ENCODE assay signal across 1 cellular context in the genomic region with DNA sequence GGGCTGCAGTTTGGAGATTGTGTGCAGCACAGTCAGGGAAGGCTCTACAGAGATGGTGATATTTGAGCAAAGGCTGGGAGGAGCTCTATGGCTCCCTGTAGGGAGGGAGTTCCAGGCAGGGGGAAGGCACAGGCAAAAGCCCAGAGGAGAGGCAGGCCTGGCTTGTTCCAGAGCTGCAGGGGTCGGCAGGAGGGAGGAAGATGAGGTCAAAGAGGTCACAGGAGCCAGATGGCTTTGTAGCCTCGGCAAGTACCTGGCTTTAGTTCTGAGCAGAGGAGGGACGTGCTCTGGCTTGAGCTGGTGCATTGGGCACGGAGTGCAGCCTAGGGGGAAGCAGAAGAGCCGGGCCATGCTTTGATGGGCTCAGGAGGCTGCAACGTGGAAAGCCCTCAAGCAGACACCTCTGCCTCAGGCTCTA.
TF ChIP-seq lines count a peak whose summit lies in the region.

No MANE protein-coding gene starts in this region.

TF ChIP-seq in HepG2, 621 proteins besides CTCF, POLR2A, EP300 and RAD21 (continued from another document and continues in another):
- TF ChIP-seq ZNF335 (CRISPR knock-in tag; IDR thresholded peaks at IDR 0.05) (0 out of 2 replicates have a peak, but pooled peaks have one; percentile 20), HHEX (CRISPR knock-in tag; IDR thresholded peaks at IDR 0.05) (no peak), RFX5 (IDR thresholded peaks at IDR 0.05; ENCODE audit: low read depth, low read length) (no peak), ZNF224 (CRISPR knock-in tag; IDR thresholded peaks at IDR 0.05) (no peak), YEATS2 (CRISPR knock-in tag; IDR thresholded peaks at IDR 0.05; ENCODE audit: borderline replicate concordance) (no peak), ZFP90 (CRISPR knock-in tag; IDR thresholded peaks at IDR 0.05; ENCODE audit: borderline replicate concordance) (no peak), ZNF841 (CRISPR knock-in tag; IDR thresholded peaks at IDR 0.05; ENCODE audit: borderline replicate concordance) (no peak), AGO1 (IDR thresholded peaks at IDR 0.05; ENCODE audit: low read depth, low read length, poor library complexity, severe bottlenecking) (no peak), RFX3 (CRISPR knock-in tag; IDR thresholded peaks at IDR 0.05) (no peak), ZNF572 (CRISPR knock-in tag; IDR thresholded peaks at IDR 0.05) (no peak), NR3C1 (CRISPR knock-in tag; IDR thresholded peaks at IDR 0.05) (no peak), ZNF615 (CRISPR knock-in tag; IDR thresholded peaks at IDR 0.05; ENCODE audit: borderline replicate concordance) (no peak), RBM39 (IDR thresholded peaks at IDR 0.05; ENCODE audit: low read depth, low read length, poor library complexity, severe bottlenecking) (no peak), ZNF552 (CRISPR knock-in tag; IDR thresholded peaks at IDR 0.05; ENCODE audit: borderline replicate concordance) (no peak), NR2F1 (CRISPR knock-in tag; IDR thresholded peaks at IDR 0.05) (no peak), ZNF460 (CRISPR knock-in tag; IDR thresholded peaks at IDR 0.05; ENCODE audit: borderline replicate concordance) (no peak), PHB2 (IDR thresholded peaks at IDR 0.05; ENCODE audit: partially characterized antibody) (no peak), ZMYM3 (CRISPR knock-in tag; IDR thresholded peaks at IDR 0.05) (peak; percentile 41; the same call in 1 of the 2 replicates), SRSF9 (IDR thresholded peaks at IDR 0.05; ENCODE audit: borderline replicate concordance, insufficient read depth, low read depth, low read length, poor library complexity, severe bottlenecking) (no peak), FOXP1 (IDR thresholded peaks at IDR 0.05) (no peak), FOXP1 (CRISPR knock-in tag; IDR thresholded peaks at IDR 0.05) (no peak), FOXJ3 (CRISPR knock-in tag; IDR thresholded peaks at IDR 0.05; ENCODE audit: borderline replicate concordance) (no peak), ZNF234 (CRISPR knock-in tag; conservative IDR thresholded peaks at IDR 0.05) (no peak), ZNF772 (CRISPR knock-in tag; IDR thresholded peaks at IDR 0.05) (no peak), CEBPG (CRISPR knock-in tag; IDR thresholded peaks at IDR 0.05) (no peak), NCOA2 (CRISPR knock-in tag; IDR thresholded peaks at IDR 0.05) (no peak), BHLHE40 (IDR thresholded peaks at IDR 0.05; ENCODE audit: low read length) (no peak), ZSCAN25 (CRISPR knock-in tag; IDR thresholded peaks at IDR 0.05) (no peak), JDP2 (CRISPR knock-in tag; IDR thresholded peaks at IDR 0.05; ENCODE audit: borderline replicate concordance) (no peak), RBM22 (optimal IDR thresholded peaks at IDR 0.05; ENCODE audit: low read length) (no peak), NONO (IDR thresholded peaks at IDR 0.05) (no peak), NONO (CRISPR knock-in tag; conservative IDR thresholded peaks at IDR 0.05) (no peak), SAFB2 (CRISPR knock-in tag; IDR thresholded peaks at IDR 0.05; ENCODE audit: borderline replicate concordance, low read depth) (no peak), SRSF1 (optimal IDR thresholded peaks at IDR 0.05; ENCODE audit: low read depth, low read length) (no peak), SNRNP70 (IDR thresholded peaks at IDR 0.05; ENCODE audit: low read depth, low read length) (no peak)
- TF ChIP-seq, protein P1, sequence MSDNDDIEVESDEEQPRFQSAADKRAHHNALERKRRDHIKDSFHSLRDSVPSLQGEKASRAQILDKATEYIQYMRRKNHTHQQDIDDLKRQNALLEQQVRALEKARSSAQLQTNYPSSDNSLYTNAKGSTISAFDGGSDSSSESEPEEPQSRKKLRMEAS (IDR thresholded peaks at IDR 0.05), result no peak
- TF ChIP-seq, protein P2, sequence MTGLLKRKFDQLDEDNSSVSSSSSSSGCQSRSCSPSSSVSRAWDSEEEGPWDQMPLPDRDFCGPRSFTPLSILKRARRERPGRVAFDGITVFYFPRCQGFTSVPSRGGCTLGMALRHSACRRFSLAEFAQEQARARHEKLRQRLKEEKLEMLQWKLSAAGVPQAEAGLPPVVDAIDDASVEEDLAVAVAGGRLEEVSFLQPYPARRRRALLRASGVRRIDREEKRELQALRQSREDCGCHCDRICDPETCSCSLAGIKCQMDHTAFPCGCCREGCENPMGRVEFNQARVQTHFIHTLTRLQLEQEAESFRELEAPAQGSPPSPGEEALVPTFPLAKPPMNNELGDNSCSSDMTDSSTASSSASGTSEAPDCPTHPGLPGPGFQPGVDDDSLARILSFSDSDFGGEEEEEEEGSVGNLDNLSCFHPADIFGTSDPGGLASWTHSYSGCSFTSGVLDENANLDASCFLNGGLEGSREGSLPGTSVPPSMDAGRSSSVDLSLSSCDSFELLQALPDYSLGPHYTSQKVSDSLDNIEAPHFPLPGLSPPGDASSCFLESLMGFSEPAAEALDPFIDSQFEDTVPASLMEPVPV (CRISPR knock-in tag; IDR thresholded peaks at IDR 0.05), result no peak
- TF ChIP-seq, protein P3, sequence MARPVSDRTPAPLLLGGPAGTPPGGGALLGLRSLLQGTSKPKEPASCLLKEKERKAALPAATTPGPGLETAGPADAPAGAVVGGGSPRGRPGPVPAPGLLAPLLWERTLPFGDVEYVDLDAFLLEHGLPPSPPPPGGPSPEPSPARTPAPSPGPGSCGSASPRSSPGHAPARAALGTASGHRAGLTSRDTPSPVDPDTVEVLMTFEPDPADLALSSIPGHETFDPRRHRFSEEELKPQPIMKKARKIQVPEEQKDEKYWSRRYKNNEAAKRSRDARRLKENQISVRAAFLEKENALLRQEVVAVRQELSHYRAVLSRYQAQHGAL (CRISPR knock-in tag; IDR thresholded peaks at IDR 0.05; ENCODE audit: not compliant biosample characterization), result no peak
- TF ChIP-seq, protein P4, sequence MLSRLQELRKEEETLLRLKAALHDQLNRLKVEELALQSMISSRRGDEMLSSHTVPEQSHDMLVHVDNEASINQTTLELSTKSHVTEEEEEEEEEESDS (CRISPR knock-in tag; IDR thresholded peaks at IDR 0.05; ENCODE audit: borderline replicate concordance), result no peak
- TF ChIP-seq, protein P5, sequence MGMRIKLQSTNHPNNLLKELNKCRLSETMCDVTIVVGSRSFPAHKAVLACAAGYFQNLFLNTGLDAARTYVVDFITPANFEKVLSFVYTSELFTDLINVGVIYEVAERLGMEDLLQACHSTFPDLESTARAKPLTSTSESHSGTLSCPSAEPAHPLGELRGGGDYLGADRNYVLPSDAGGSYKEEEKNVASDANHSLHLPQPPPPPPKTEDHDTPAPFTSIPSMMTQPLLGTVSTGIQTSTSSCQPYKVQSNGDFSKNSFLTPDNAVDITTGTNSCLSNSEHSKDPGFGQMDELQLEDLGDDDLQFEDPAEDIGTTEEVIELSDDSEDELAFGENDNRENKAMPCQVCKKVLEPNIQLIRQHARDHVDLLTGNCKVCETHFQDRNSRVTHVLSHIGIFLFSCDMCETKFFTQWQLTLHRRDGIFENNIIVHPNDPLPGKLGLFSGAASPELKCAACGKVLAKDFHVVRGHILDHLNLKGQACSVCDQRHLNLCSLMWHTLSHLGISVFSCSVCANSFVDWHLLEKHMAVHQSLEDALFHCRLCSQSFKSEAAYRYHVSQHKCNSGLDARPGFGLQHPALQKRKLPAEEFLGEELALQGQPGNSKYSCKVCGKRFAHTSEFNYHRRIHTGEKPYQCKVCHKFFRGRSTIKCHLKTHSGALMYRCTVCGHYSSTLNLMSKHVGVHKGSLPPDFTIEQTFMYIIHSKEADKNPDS (CRISPR knock-in tag; IDR thresholded peaks at IDR 0.05), result no peak
- TF ChIP-seq, protein P6, sequence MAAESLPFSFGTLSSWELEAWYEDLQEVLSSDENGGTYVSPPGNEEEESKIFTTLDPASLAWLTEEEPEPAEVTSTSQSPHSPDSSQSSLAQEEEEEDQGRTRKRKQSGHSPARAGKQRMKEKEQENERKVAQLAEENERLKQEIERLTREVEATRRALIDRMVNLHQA (CRISPR knock-in tag; IDR thresholded peaks at IDR 0.05), result no peak
- TF ChIP-seq, protein P7, sequence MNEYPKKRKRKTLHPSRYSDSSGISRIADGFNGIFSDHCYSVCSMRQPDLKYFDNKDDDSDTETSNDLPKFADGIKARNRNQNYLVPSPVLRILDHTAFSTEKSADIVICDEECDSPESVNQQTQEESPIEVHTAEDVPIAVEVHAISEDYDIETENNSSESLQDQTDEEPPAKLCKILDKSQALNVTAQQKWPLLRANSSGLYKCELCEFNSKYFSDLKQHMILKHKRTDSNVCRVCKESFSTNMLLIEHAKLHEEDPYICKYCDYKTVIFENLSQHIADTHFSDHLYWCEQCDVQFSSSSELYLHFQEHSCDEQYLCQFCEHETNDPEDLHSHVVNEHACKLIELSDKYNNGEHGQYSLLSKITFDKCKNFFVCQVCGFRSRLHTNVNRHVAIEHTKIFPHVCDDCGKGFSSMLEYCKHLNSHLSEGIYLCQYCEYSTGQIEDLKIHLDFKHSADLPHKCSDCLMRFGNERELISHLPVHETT (CRISPR knock-in tag; conservative IDR thresholded peaks at IDR 0.05), result no peak
- TF ChIP-seq, protein P8, sequence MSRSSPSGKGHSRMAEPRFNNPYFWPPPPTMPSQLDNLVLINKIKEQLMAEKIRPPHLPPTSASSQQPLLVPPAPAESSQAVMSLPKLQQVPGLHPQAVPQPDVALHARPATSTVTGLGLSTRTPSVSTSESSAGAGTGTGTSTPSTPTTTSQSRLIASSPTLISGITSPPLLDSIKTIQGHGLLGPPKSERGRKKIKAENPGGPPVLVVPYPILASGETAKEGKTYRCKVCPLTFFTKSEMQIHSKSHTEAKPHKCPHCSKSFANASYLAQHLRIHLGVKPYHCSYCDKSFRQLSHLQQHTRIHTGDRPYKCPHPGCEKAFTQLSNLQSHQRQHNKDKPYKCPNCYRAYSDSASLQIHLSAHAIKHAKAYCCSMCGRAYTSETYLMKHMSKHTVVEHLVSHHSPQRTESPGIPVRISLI (CRISPR knock-in tag; IDR thresholded peaks at IDR 0.05; ENCODE audit: borderline replicate concordance), result no peak
- TF ChIP-seq, protein P9, sequence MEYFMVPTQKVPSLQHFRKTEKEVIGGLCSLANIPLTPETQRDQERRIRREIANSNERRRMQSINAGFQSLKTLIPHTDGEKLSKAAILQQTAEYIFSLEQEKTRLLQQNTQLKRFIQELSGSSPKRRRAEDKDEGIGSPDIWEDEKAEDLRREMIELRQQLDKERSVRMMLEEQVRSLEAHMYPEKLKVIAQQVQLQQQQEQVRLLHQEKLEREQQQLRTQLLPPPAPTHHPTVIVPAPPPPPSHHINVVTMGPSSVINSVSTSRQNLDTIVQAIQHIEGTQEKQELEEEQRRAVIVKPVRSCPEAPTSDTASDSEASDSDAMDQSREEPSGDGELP (IDR thresholded peaks at IDR 0.05; ENCODE audit: borderline replicate concordance, low read depth), result no peak
- TF ChIP-seq, protein P10, sequence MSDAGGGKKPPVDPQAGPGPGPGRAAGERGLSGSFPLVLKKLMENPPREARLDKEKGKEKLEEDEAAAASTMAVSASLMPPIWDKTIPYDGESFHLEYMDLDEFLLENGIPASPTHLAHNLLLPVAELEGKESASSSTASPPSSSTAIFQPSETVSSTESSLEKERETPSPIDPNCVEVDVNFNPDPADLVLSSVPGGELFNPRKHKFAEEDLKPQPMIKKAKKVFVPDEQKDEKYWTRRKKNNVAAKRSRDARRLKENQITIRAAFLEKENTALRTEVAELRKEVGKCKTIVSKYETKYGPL (CRISPR knock-in tag; IDR thresholded peaks at IDR 0.05), result no peak
- TF ChIP-seq, protein P11, sequence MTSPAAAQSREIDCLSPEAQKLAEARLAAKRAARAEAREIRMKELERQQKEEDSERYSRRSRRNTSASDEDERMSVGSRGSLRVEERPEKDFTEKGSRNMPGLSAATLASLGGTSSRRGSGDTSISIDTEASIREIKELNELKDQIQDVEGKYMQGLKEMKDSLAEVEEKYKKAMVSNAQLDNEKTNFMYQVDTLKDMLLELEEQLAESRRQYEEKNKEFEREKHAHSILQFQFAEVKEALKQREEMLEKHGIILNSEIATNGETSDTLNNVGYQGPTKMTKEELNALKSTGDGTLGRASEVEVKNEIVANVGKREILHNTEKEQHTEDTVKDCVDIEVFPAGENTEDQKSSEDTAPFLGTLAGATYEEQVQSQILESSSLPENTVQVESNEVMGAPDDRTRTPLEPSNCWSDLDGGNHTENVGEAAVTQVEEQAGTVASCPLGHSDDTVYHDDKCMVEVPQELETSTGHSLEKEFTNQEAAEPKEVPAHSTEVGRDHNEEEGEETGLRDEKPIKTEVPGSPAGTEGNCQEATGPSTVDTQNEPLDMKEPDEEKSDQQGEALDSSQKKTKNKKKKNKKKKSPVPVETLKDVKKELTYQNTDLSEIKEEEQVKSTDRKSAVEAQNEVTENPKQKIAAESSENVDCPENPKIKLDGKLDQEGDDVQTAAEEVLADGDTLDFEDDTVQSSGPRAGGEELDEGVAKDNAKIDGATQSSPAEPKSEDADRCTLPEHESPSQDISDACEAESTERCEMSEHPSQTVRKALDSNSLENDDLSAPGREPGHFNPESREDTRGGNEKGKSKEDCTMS (CRISPR knock-in tag; conservative IDR thresholded peaks at IDR 0.05), result no peak
- TF ChIP-seq, protein P12, sequence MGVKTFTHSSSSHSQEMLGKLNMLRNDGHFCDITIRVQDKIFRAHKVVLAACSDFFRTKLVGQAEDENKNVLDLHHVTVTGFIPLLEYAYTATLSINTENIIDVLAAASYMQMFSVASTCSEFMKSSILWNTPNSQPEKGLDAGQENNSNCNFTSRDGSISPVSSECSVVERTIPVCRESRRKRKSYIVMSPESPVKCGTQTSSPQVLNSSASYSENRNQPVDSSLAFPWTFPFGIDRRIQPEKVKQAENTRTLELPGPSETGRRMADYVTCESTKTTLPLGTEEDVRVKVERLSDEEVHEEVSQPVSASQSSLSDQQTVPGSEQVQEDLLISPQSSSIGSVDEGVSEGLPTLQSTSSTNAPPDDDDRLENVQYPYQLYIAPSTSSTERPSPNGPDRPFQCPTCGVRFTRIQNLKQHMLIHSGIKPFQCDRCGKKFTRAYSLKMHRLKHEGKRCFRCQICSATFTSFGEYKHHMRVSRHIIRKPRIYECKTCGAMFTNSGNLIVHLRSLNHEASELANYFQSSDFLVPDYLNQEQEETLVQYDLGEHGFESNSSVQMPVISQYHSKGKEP (CRISPR knock-in tag; IDR thresholded peaks at IDR 0.05), result no peak
